In the genomic region with DNA sequence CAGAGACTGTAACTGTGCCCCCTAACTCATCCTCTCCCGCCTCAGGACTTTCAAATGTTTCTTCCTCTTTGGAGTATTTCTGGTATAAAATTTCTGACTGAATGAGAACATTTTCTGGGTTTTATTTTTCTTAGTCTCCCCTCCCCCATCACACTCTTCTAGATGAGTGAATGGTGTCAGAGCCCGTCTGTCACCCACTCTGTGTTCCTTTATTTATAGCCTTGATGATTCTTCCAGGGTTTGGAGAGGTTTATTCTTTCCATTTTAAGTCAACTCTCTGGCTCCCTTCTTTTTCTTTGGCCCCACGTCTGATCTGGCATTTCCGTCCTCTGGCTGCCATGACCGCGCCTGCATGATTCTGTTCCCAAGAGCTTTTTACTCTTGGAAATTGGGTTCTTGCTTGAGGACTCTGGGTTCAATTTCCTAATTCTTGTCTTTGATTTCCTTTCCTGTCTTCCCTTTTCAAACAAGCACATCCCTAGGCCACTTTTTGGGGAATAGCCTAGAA, we compare ENCODE assay signal across 20 cellular contexts.
"Had no signal": no experiment of that assay in that cellular context is flagged by ENCODE, and none has a peak within 500 bp of the region (broad histone marks: within the 10 kb centered on the region; RNA-seq: fewer than 3 reads in every experiment).

No MANE protein-coding gene starts in this region.

- ATAC-seq: gastroesophageal sphincter; naive thymus-derived CD4-positive, alpha-beta T cell; right lobe of liver; stimulated activated effector memory CD8-positive, alpha-beta T cell treated with anti-CD3 and anti-CD28 coated beads, Interleukin-12 subunit alpha, Interleukin-12 subunit beta, amount 100 ng/mL, for 72 hours; stimulated activated naive CD8-positive, alpha-beta T cell treated with anti-CD3 and anti-CD28 coated beads, Interleukin-15, Interleukin-2, amounts not matched to agents 100 U/mL and 50 U/mL, for 24 hours; upper lobe of right lung had no signal

- H3K27ac ChIP-seq: epithelial cell of prostate, esophagus muscularis mucosa, gastroesophageal sphincter, left ventricle myocardium inferior, right lobe of liver, suprapubic skin, upper lobe of right lung, vagina had no signal

- DNase-seq: effector memory CD4-positive, alpha-beta T cell; glutamatergic neuron; immature natural killer cell; left ventricle myocardium inferior; naive thymus-derived CD4-positive, alpha-beta T cell; right lobe of liver; stimulated activated CD4-positive, alpha-beta T cell treated with anti-CD3 and anti-CD28 coated beads, Interleukin-4, amount 100 ng/mL, for 1 hour; stimulated activated CD8-positive, alpha-beta memory T cell treated with anti-CD3 and anti-CD28 coated beads, Interleukin-4, amount 100 ng/mL, for 48 hours; stimulated activated naive CD8-positive, alpha-beta T cell treated with anti-CD3 and anti-CD28 coated beads, Interleukin-15, Interleukin-2, amounts not matched to agents 100 U/mL and 50 U/mL, for 24 hours; upper lobe of right lung had no signal

- H3K4me3 ChIP-seq: esophagus muscularis mucosa, gastroesophageal sphincter, left ventricle myocardium inferior, lung, right lobe of liver, suprapubic skin, tibial nerve, upper lobe of right lung, vagina had no signal

- H3K36me3 Mint-ChIP-seq: immature natural killer cell; stimulated activated effector memory CD8-positive, alpha-beta T cell treated with anti-CD3 and anti-CD28 coated beads, Interleukin-12 subunit alpha, Interleukin-12 subunit beta, amount 100 ng/mL, for 72 hours had no signal

- H3K9me3 ChIP-seq: esophagus muscularis mucosa, gastroesophageal sphincter, left ventricle myocardium inferior, right lobe of liver, suprapubic skin, tibial nerve, upper lobe of right lung, vagina had no signal

- H3K9me3 Mint-ChIP-seq: immature natural killer cell; neural crest cell; stimulated activated effector memory CD8-positive, alpha-beta T cell treated with anti-CD3 and anti-CD28 coated beads, Interleukin-12 subunit alpha, Interleukin-12 subunit beta, amount 100 ng/mL, for 72 hours had no signal

- H3K4me3 Mint-ChIP-seq: immature natural killer cell; naive thymus-derived CD4-positive, alpha-beta T cell; neural crest cell; stimulated activated effector memory CD8-positive, alpha-beta T cell treated with anti-CD3 and anti-CD28 coated beads, Interleukin-12 subunit alpha, Interleukin-12 subunit beta, amount 100 ng/mL, for 72 hours had no signal

- H3K27ac Mint-ChIP-seq: immature natural killer cell; stimulated activated effector memory CD8-positive, alpha-beta T cell treated with anti-CD3 and anti-CD28 coated beads, Interleukin-12 subunit alpha, Interleukin-12 subunit beta, amount 100 ng/mL, for 72 hours had no signal

- H3K4me1 ChIP-seq: esophagus muscularis mucosa, gastroesophageal sphincter, suprapubic skin, tibial nerve, vagina had no signal

- FAIRE-seq: keratinocyte had no signal

- H3K27me3 ChIP-seq: esophagus muscularis mucosa, gastroesophageal sphincter, right lobe of liver, suprapubic skin, tibial nerve, upper lobe of right lung, vagina had no signal

- H3K4me1 Mint-ChIP-seq: immature natural killer cell; stimulated activated effector memory CD8-positive, alpha-beta T cell treated with anti-CD3 and anti-CD28 coated beads, Interleukin-12 subunit alpha, Interleukin-12 subunit beta, amount 100 ng/mL, for 72 hours had no signal
